In the genomic region with DNA sequence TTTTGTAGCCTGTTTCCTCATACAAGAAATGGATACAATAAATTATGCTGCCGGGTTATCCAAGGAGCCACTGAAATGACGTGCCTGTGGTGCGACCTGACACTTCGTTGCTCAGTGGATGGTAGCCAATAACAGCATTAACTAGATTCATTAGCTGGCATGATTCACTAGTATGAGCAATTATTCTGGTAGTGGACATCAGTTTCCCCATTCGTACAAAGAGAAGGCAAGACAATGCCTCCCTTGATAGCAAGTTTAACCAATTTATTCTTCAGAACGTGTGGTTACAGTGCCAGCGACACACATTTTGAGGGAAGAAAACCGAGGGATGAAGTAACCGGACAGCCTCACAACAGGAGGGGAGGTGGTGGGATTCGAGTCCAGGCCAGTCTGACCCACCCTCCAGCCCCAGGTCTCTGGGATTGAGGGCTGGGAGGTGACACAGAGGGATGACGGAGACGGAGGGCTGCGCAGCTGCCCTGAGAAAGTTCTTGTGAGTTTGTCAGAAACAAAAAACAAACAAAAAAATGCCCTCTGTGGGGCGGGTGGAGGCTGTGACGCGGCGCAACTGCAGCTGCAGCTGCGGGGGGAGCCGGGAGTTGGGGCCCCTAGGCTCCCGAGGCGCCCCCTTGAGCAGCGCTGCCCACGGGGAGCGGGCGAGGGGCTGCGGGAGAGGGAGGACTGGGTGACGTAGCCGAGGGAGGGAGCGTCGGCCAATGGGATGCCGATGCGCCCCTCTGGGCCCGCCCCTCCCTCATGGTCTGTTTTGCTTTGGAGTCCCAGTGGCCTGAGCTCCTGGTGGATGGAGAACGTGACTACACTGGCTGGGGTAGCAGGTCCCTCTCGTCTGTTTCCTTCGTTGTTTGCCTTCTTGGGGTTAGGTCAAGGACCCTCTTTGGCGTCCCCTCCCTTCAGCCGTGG, we compare ENCODE assay signal across 1 cellular context.
A peak's percentile ranks its signal among the peaks of the same experiment; 100 is the strongest.
TF ChIP-seq lines count a peak whose summit lies in the region.

No MANE protein-coding gene starts in this region.

TF ChIP-seq in HepG2, 621 proteins besides CTCF, POLR2A, EP300 and RAD21 (continues in another document):
- TF ChIP-seq CREB1 (IDR thresholded peaks at IDR 0.05) (peak; percentile 48; the same call in 1 of the 2 replicates), CREB1 (CRISPR knock-in tag; IDR thresholded peaks at IDR 0.05) (no peak), ZMYM2 (CRISPR knock-in tag; IDR thresholded peaks at IDR 0.05) (no peak), ZNF549 (CRISPR knock-in tag; IDR thresholded peaks at IDR 0.05) (no peak), NR2F2 (IDR thresholded peaks at IDR 0.05; ENCODE audit: borderline replicate concordance, low read depth) (no peak), HIC2 (CRISPR knock-in tag; IDR thresholded peaks at IDR 0.05; ENCODE audit: low read depth) (no peak), FUBP1 (CRISPR knock-in tag; IDR thresholded peaks at IDR 0.05; ENCODE audit: borderline replicate concordance) (no peak), PITX1 (CRISPR knock-in tag; IDR thresholded peaks at IDR 0.05) (no peak), EZH2 (conservative IDR thresholded peaks at IDR 0.05; ENCODE audit: low read depth, low read length) (peak; percentile 80; the same call in 1 of the 2 replicates), SIN3A (IDR thresholded peaks at IDR 0.05; ENCODE audit: borderline replicate concordance, low read depth, low read length) (no peak), ZNF709 (CRISPR knock-in tag; IDR thresholded peaks at IDR 0.05) (no peak), PATZ1 (CRISPR knock-in tag; IDR thresholded peaks at IDR 0.05) (peak; percentile 19; the same call in 1 of the 2 replicates), AKAP8 (CRISPR knock-in tag; IDR thresholded peaks at IDR 0.05) (no peak), ZNF687 (CRISPR knock-in tag; IDR thresholded peaks at IDR 0.05) (peak; percentile 26), SRSF9 (IDR thresholded peaks at IDR 0.05; ENCODE audit: borderline replicate concordance, insufficient read depth, low read depth, low read length, poor library complexity, severe bottlenecking) (no peak), CREM (IDR thresholded peaks at IDR 0.05) (no peak), CREM (CRISPR knock-in tag; IDR thresholded peaks at IDR 0.05) (no peak), GPN1 (CRISPR knock-in tag; IDR thresholded peaks at IDR 0.05; ENCODE audit: borderline replicate concordance) (no peak), ZNF644 (CRISPR knock-in tag; IDR thresholded peaks at IDR 0.05; ENCODE audit: low read depth) (no peak), HIVEP1 (CRISPR knock-in tag; IDR thresholded peaks at IDR 0.05) (no peak), ZNF264 (CRISPR knock-in tag; IDR thresholded peaks at IDR 0.05) (no peak), ISL2 (CRISPR knock-in tag; IDR thresholded peaks at IDR 0.05) (no peak), KLF11 (CRISPR knock-in tag; IDR thresholded peaks at IDR 0.05) (no peak), PHF21A (CRISPR knock-in tag; IDR thresholded peaks at IDR 0.05) (0 out of 2 replicates have a peak, but pooled peaks have one; percentile 23), ZNF496 (CRISPR knock-in tag; IDR thresholded peaks at IDR 0.05; ENCODE audit: insufficient replicate concordance) (no peak), ZNF674 (CRISPR knock-in tag; IDR thresholded peaks at IDR 0.05; ENCODE audit: low read depth) (no peak), ZNF12 (CRISPR knock-in tag; IDR thresholded peaks at IDR 0.05) (no peak), ZNF720 (CRISPR knock-in tag; IDR thresholded peaks at IDR 0.05) (no peak), STAG1 (CRISPR knock-in tag; IDR thresholded peaks at IDR 0.05) (no peak), SNAPC4 (CRISPR knock-in tag; IDR thresholded peaks at IDR 0.05) (no peak), HDAC6 (IDR thresholded peaks at IDR 0.05; ENCODE audit: low read depth, low read length) (no peak), ZNF124 (CRISPR knock-in tag; IDR thresholded peaks at IDR 0.05) (no peak), WIZ (CRISPR knock-in tag; IDR thresholded peaks at IDR 0.05) (no peak), KLF6 (CRISPR knock-in tag; IDR thresholded peaks at IDR 0.05) (no peak), DMTF1 (CRISPR knock-in tag; IDR thresholded peaks at IDR 0.05) (no peak), RBAK (CRISPR knock-in tag; IDR thresholded peaks at IDR 0.05) (no peak), KLF12 (CRISPR knock-in tag; IDR thresholded peaks at IDR 0.05; ENCODE audit: borderline replicate concordance) (no peak), ZNF234 (CRISPR knock-in tag; conservative IDR thresholded peaks at IDR 0.05) (no peak), MLX (CRISPR knock-in tag; IDR thresholded peaks at IDR 0.05) (no peak), CEBPG (CRISPR knock-in tag; IDR thresholded peaks at IDR 0.05) (no peak)
- TF ChIP-seq, protein P1, sequence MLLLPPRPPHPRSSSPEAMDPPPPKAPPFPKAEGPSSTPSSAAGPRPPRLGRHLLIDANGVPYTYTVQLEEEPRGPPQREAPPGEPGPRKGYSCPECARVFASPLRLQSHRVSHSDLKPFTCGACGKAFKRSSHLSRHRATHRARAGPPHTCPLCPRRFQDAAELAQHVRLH (CRISPR knock-in tag; IDR thresholded peaks at IDR 0.05; ENCODE audit: borderline replicate concordance, low read depth), result no peak
